In the genomic region with DNA sequence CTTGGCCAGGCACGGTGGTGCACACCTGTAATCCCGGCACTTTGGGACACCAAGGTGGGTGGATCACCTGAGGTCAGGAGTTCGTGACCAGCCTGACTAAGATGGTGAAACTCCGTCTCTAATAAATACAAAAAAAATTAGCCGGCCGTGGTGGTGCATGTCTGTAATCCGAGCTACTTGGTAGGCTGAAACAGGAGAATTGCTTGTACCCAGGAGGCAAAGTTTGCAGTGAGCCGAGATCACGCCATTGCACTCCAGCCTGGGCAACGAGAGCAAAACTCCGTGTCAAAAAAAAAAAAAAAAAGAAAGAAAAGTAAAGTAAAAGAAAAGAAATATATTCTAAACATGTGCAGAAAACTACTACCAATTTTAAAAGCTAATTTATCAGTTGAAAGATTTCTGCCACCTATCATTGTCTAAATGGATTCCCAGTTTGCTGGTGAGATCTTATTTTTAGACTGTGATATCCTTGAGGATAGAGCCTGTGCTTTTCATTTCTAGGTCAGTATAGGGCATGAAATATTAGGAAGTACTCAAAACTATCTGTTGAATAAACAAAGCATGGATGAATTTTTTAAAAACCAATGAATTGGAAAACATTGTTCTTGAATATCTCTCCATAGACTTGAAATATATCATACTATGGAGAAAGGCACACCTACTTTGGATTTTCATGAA, we compare ENCODE assay signal across 26 cellular contexts.
"Had no signal": no experiment of that assay in that cellular context is flagged by ENCODE, and none has a peak within 500 bp of the region (broad histone marks: within the 10 kb centered on the region; RNA-seq: fewer than 3 reads in every experiment).

No MANE protein-coding gene starts in this region.

- H3K27me3 Mint-ChIP-seq: activated CD4-positive, alpha-beta memory T cell treated with anti-CD3 and anti-CD28 coated beads for 36 hours; activated CD4-positive, alpha-beta T cell treated with anti-CD3 and anti-CD28 coated beads, Interleukin-2, amount 10 ng/mL, durations not matched to agents 24 days and 14 days; activated naive CD4-positive, alpha-beta T cell treated with anti-CD3 and anti-CD28 coated beads, Interleukin-2, amount 10 ng/mL, durations not matched to agents 7 days and 5 days; activated naive CD8-positive, alpha-beta T cell treated with anti-CD3 and anti-CD28 coated beads, Interleukin-2, amount 10 ng/mL, durations not matched to agents 7 days and 5 days; activated T-cell treated with anti-CD3 and anti-CD28 coated beads, Interleukin-2, amount 50 U/mL, for 24 hours had no signal

- H3K4me3 Mint-ChIP-seq: activated CD4-positive, alpha-beta memory T cell treated with anti-CD3 and anti-CD28 coated beads for 36 hours; activated CD4-positive, alpha-beta T cell treated with anti-CD3 and anti-CD28 coated beads for 36 hours; activated CD4-positive, alpha-beta T cell treated with anti-CD3 and anti-CD28 coated beads, Interleukin-2, amount 10 ng/mL, durations not matched to agents 24 days and 14 days; activated naive CD4-positive, alpha-beta T cell treated with anti-CD3 and anti-CD28 coated beads, Interleukin-2, amount 10 ng/mL, durations not matched to agents 7 days and 5 days; activated naive CD8-positive, alpha-beta T cell treated with anti-CD3 and anti-CD28 coated beads, Interleukin-2, amount 10 ng/mL, durations not matched to agents 7 days and 5 days; activated T-cell treated with anti-CD3 and anti-CD28 coated beads, Interleukin-2, amount 50 U/mL, for 24 hours; activated T-cell treated with anti-CD3 and anti-CD28 coated beads, Interleukin-2, amount 50 U/mL, for 72 hours; brain had no signal

- DNase-seq: activated CD4-positive, alpha-beta memory T cell treated with anti-CD3 and anti-CD28 coated beads for 36 hours; activated CD4-positive, alpha-beta T cell treated with anti-CD3 and anti-CD28 coated beads for 36 hours; activated CD4-positive, alpha-beta T cell treated with anti-CD3 and anti-CD28 coated beads, Interleukin-2, amount 10 ng/mL, durations not matched to agents 24 days and 14 days; activated CD4-positive, CD25-positive, alpha-beta regulatory T cell; activated CD4-positive, CD25-positive, alpha-beta regulatory T cell treated with anti-CD3 and anti-CD28 coated beads, Interleukin-2, amount 50 U/mL, for 72 hours; activated CD8-positive, alpha-beta memory T cell treated with anti-CD3 and anti-CD28 coated beads, Interleukin-2, amount 50 U/mL, for 48 hours; activated gamma-delta T cell; activated naive CD4-positive, alpha-beta T cell; activated naive CD4-positive, alpha-beta T cell treated with anti-CD3 and anti-CD28 coated beads, Interleukin-2, amount 10 ng/mL, durations not matched to agents 7 days and 5 days; activated naive CD8-positive, alpha-beta T cell treated with anti-CD3 and anti-CD28 coated beads, Interleukin-2, amount 10 ng/mL, durations not matched to agents 7 days and 5 days; activated T-cell treated with anti-CD3 and anti-CD28 coated beads for 4 hours; activated T-cell treated with anti-CD3 and anti-CD28 coated beads, Interleukin-2, amount 50 U/mL, for 24 hours; activated T-cell treated with anti-CD3 and anti-CD28 coated beads, Interleukin-2, amount 50 U/mL, for 72 hours; central memory CD4-positive, alpha-beta T cell; cerebellar nuclear complex; colonic mucosa; effector CD8-positive, alpha-beta T cell; esophagus squamous epithelium; foreskin melanocyte; T-helper 9 cell had no signal

- H3K27me3 ChIP-seq: ascending aorta, breast epithelium, cardiac muscle cell, colonic mucosa, esophagus squamous epithelium had no signal

- H3K27ac Mint-ChIP-seq: activated CD4-positive, alpha-beta memory T cell treated with anti-CD3 and anti-CD28 coated beads for 36 hours; activated CD4-positive, alpha-beta T cell treated with anti-CD3 and anti-CD28 coated beads for 36 hours; activated CD4-positive, alpha-beta T cell treated with anti-CD3 and anti-CD28 coated beads, Interleukin-2, amount 10 ng/mL, durations not matched to agents 24 days and 14 days; activated naive CD4-positive, alpha-beta T cell treated with anti-CD3 and anti-CD28 coated beads, Interleukin-2, amount 10 ng/mL, durations not matched to agents 7 days and 5 days; activated naive CD4-positive, alpha-beta T cell treated with anti-CD3 and anti-CD28 coated beads, Interleukin-2, amount 50 U/mL, for 72 hours; activated naive CD8-positive, alpha-beta T cell treated with anti-CD3 and anti-CD28 coated beads, Interleukin-2, amount 10 ng/mL, durations not matched to agents 7 days and 5 days; activated T-cell treated with anti-CD3 and anti-CD28 coated beads, Interleukin-2, amount 50 U/mL, for 24 hours; activated T-cell treated with anti-CD3 and anti-CD28 coated beads, Interleukin-2, amount 50 U/mL, for 72 hours; brain had no signal

- ATAC-seq: activated CD4-positive, alpha-beta T cell treated with anti-CD3 and anti-CD28 coated beads for 36 hours; activated naive CD4-positive, alpha-beta T cell treated with anti-CD3 and anti-CD28 coated beads, Interleukin-2, amount 50 U/mL, for 72 hours; activated T-cell treated with anti-CD3 and anti-CD28 coated beads, Interleukin-2, amount 50 U/mL, for 72 hours had no signal

- H3K27ac ChIP-seq: ascending aorta, breast epithelium, cardiac muscle cell, colonic mucosa, epithelial cell of prostate, esophagus squamous epithelium had no signal

- H3K4me1 Mint-ChIP-seq: activated CD4-positive, alpha-beta T cell treated with anti-CD3 and anti-CD28 coated beads for 36 hours; activated CD4-positive, alpha-beta T cell treated with anti-CD3 and anti-CD28 coated beads, Interleukin-2, amount 10 ng/mL, durations not matched to agents 24 days and 14 days; activated naive CD4-positive, alpha-beta T cell treated with anti-CD3 and anti-CD28 coated beads, Interleukin-2, amount 10 ng/mL, durations not matched to agents 7 days and 5 days; activated naive CD8-positive, alpha-beta T cell treated with anti-CD3 and anti-CD28 coated beads, Interleukin-2, amount 10 ng/mL, durations not matched to agents 7 days and 5 days had no signal

- H3K4me3 ChIP-seq: ascending aorta, breast epithelium, cardiac muscle cell, colonic mucosa, esophagus squamous epithelium had no signal

- H3K9me3 ChIP-seq: ascending aorta, breast epithelium, colonic mucosa, esophagus squamous epithelium had no signal

- H3K36me3 ChIP-seq: ascending aorta, breast epithelium, cardiac muscle cell, colonic mucosa, esophagus squamous epithelium had no signal

- H3K9me3 Mint-ChIP-seq: activated CD4-positive, alpha-beta memory T cell treated with anti-CD3 and anti-CD28 coated beads for 36 hours; activated CD4-positive, alpha-beta T cell treated with anti-CD3 and anti-CD28 coated beads, Interleukin-2, amount 10 ng/mL, durations not matched to agents 24 days and 14 days; activated naive CD4-positive, alpha-beta T cell treated with anti-CD3 and anti-CD28 coated beads, Interleukin-2, amount 10 ng/mL, durations not matched to agents 7 days and 5 days; activated naive CD4-positive, alpha-beta T cell treated with anti-CD3 and anti-CD28 coated beads, Interleukin-2, amount 50 U/mL, for 72 hours; activated naive CD8-positive, alpha-beta T cell treated with anti-CD3 and anti-CD28 coated beads, Interleukin-2, amount 10 ng/mL, durations not matched to agents 7 days and 5 days; activated T-cell treated with anti-CD3 and anti-CD28 coated beads, Interleukin-2, amount 50 U/mL, for 24 hours; activated T-cell treated with anti-CD3 and anti-CD28 coated beads, Interleukin-2, amount 50 U/mL, for 72 hours had no signal

- H3K36me3 Mint-ChIP-seq: activated CD4-positive, alpha-beta memory T cell treated with anti-CD3 and anti-CD28 coated beads for 36 hours; activated naive CD4-positive, alpha-beta T cell treated with anti-CD3 and anti-CD28 coated beads, Interleukin-2, amount 10 ng/mL, durations not matched to agents 7 days and 5 days; activated naive CD4-positive, alpha-beta T cell treated with anti-CD3 and anti-CD28 coated beads, Interleukin-2, amount 50 U/mL, for 72 hours; activated naive CD8-positive, alpha-beta T cell treated with anti-CD3 and anti-CD28 coated beads, Interleukin-2, amount 10 ng/mL, durations not matched to agents 7 days and 5 days had no signal

- H3K4me1 ChIP-seq: breast epithelium, colonic mucosa had no signal
